ENCODE assay signal across 12 cellular contexts in genomic region chr6:112781236-112781635, GRCh38.
DNase-seq lines count a peak whose midpoint lies in the region; ATAC-seq and TF ChIP-seq lines count a peak whose summit lies in the region.
"Had no signal": no experiment of that assay in that cellular context is flagged by ENCODE, and none has a peak within 500 bp of the region (broad histone marks: within the 10 kb centered on the region; RNA-seq: fewer than 3 reads in every experiment).

No MANE protein-coding gene starts in this region.

- peaks cover 3% of the 10 kb centered on the region for H3K27me3 Mint-ChIP-seq in neural progenitor cell (ENCODE audit: insufficient read depth, low read depth)

- H3K4me2 ChIP-seq in neural progenitor cell = no peak overlapping the region

- H3K4me3 Mint-ChIP-seq in neural progenitor cell = no peak overlapping the region
- H3K4me3 Mint-ChIP-seq: activated T-cell treated with anti-CD3 and anti-CD28 coated beads, Interleukin-2, amount 50 U/mL, for 4 hours had no signal

- no peaks in the 10 kb centered on the region for H3K36me3 ChIP-seq in neural progenitor cell
- no peaks in the 10 kb centered on the region for H3K36me3 ChIP-seq in tibial nerve
- H3K36me3 ChIP-seq in uterus = no peaks in the 10 kb centered on the region
- H3K36me3 ChIP-seq: gastroesophageal sphincter, sigmoid colon had no signal

- H3K36me3 Mint-ChIP-seq in neural progenitor cell = peaks cover 13% of the 10 kb centered on the region

- 35 to 48% methylated on average over 2 of the region's 2 CpGs for WGBS in tibial nerve, 2 donors

- intact Hi-C loops in uterus (cut with DNase I; ENCODE audit: low total_unique reads) = no loop called here

- H2AFZ ChIP-seq in neural progenitor cell (replicated peaks) = no peak overlapping the region

- no peaks in the 10 kb centered on the region for H3K79me2 ChIP-seq in neural progenitor cell (ENCODE audit: low read depth)

- DNase-seq in GM12864 (ENCODE audit: low read depth) = no peak
- peak; percentile 4 to 36 for DNase-seq in SHP77 (lab: John Stamatoyannopoulos, UW)
- DNase-seq in fibroblast of gingiva (ENCODE audit: low read depth) = peak; percentile 10
- DNase-seq in neural progenitor cell (ENCODE audit: low spot score) = peak; percentile 44
- no peak for DNase-seq in tibial nerve (ENCODE audit: low spot score in 2 of 2)
- no peak for DNase-seq in iPS-NIHi7 (ENCODE audit: extremely low spot score)
- no peak for DNase-seq in uterus
- DNase-seq: activated CD4-positive, CD25-positive, alpha-beta regulatory T cell; activated T-cell treated with anti-CD3 and anti-CD28 coated beads, Interleukin-2, amount 50 U/mL, for 4 hours had no signal

- no peak overlapping the region for H3K9ac ChIP-seq in neural progenitor cell

- peak overlapping the region; percentile 36 for H3K27ac Mint-ChIP-seq in neural progenitor cell

- TF ChIP-seq CTCF in GM12864 (IDR thresholded peaks at IDR 0.05; ENCODE audit: low read depth, low read length, missing control alignments) (peak; percentile 4), neural progenitor cell (IDR thresholded peaks at IDR 0.05) (peak; percentile 28), tibial nerve (IDR thresholded peaks at IDR 0.05) (no peak), uterus (IDR thresholded peaks at IDR 0.05) (no peak)

- TF ChIP-seq POLR2A in tibial nerve (IDR thresholded peaks at IDR 0.05) (no peak), uterus (IDR thresholded peaks at IDR 0.05) (no peak)

- H4K20me1 ChIP-seq in neural progenitor cell (ENCODE audit: low read depth) = no peaks in the 10 kb centered on the region

- no peak for ATAC-seq in GM21515 (IDR thresholded peaks at IDR 0.05; ENCODE audit: unreplicated experiment)
- ATAC-seq: activated T-cell treated with anti-CD3 and anti-CD28 coated beads, Interleukin-2, amount 50 U/mL, for 4 hours had no signal

- no peaks in the 10 kb centered on the region for H3K27me3 ChIP-seq in neural progenitor cell
- H3K27me3 ChIP-seq in tibial nerve = no peaks in the 10 kb centered on the region
- no peaks in the 10 kb centered on the region for H3K27me3 ChIP-seq in uterus
- H3K27me3 ChIP-seq: gastroesophageal sphincter, sigmoid colon had no signal

- peaks cover 17% of the 10 kb centered on the region for H3K9me3 Mint-ChIP-seq in neural progenitor cell

- no peaks in the 10 kb centered on the region for H3K9me3 ChIP-seq in neural progenitor cell (ENCODE audit: low read depth)
- no peaks in the 10 kb centered on the region for H3K9me3 ChIP-seq in tibial nerve
- no peaks in the 10 kb centered on the region for H3K9me3 ChIP-seq in uterus
- H3K9me3 ChIP-seq: gastroesophageal sphincter, sigmoid colon had no signal

- no peak for TF ChIP-seq EP300 in tibial nerve (IDR thresholded peaks at IDR 0.05)

- no peaks in the 10 kb centered on the region for H3F3A ChIP-seq in neural progenitor cell (ENCODE audit: low read depth)

- no peak overlapping the region for H3K4me3 ChIP-seq in GM12864 (ENCODE audit: low read depth, low read length)
- no peak overlapping the region for H3K4me3 ChIP-seq in neural progenitor cell
- no peak overlapping the region for H3K4me3 ChIP-seq in tibial nerve
- H3K4me3 ChIP-seq in uterus = no peak overlapping the region
- H3K4me3 ChIP-seq: gastroesophageal sphincter, sigmoid colon had no signal

- H3K27ac ChIP-seq in neural progenitor cell (no peak overlapping the region), tibial nerve (peak overlapping the region in 2 of 4 donors; percentile 51 to 74), uterus (no peak overlapping the region)
- H3K27ac ChIP-seq: gastroesophageal sphincter, sigmoid colon had no signal

- H3K4me1 ChIP-seq in neural progenitor cell (peaks cover 3% of the 10 kb centered on the region), tibial nerve (peaks cover 0 to 12% (median 0%) of the 10 kb centered on the region in 4 donors), uterus (no peaks in the 10 kb centered on the region)
- H3K4me1 ChIP-seq: sigmoid colon had no signal

- peaks cover 31% of the 10 kb centered on the region for H3K4me1 Mint-ChIP-seq in neural progenitor cell

Comparison
In these comparisons a context has a peak if more than half of its experiments do, and no peak if none do; other contexts are left out.
1. DNase-seq: peak in SHP77 (2 of 2), fibroblast of gingiva (single experiment) and neural progenitor cell (single experiment); none in GM12864 (single experiment), tibial nerve (0 of 2), iPS-NIHi7 (single experiment) and uterus (0 of 2).
2. CTCF ChIP-seq: peak in GM12864 (single experiment) and neural progenitor cell (single experiment); none in tibial nerve (0 of 5) and uterus (0 of 4).